ENCODE assay signal across 25 cellular contexts in the genomic region with DNA sequence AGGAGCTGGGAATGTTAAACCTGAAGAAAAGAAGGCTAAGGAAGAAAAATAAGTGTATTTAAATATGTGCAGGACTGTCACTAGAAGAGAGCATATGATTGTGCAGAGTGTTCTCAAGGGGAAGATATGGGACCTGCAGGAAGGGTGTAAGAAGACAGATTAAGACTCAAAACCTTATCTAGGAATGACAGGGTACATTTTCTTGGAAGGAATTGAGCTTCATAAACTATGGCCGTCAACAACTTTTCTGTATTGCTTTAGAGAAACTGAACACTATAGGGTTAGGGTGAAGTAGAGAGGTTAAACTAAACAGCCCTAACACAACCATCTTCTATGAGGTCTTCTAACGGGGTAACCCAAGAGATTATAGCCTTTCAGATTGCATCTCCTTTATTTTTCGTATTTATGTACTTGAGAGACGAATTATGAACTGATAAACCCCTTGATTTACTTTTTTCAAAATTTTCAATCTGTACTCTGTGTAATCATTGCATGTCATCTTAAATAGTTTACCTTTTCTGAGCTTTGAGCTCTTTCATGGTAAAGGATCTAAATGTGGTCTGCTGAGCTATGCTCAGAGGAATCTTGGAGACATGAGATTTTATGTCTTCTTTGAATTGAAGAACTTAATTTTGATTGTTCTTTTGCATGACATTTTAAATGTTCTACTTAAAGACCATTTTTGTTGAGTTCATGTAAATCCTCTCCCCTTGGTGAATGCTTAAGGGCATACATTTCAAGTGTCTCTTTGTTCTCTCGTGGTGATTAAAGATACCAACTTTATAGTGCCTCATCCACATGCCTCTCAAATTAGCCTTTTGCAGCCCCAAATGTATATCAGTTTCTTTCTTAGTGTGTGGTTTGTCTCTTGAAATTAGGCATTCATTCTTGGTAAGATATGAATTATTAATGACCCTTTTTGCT.
"Had no signal": no experiment of that assay in that cellular context is flagged by ENCODE, and none has a peak within 500 bp of the region (broad histone marks: within the 10 kb centered on the region; RNA-seq: fewer than 3 reads in every experiment).

No MANE protein-coding gene starts in this region.

- H3K27me3 ChIP-seq: breast epithelium, Peyer's patch, SJSA1 had no signal

- H3K4me1 ChIP-seq: breast epithelium, Peyer's patch, SJSA1 had no signal

- DNase-seq: activated CD4-positive, alpha-beta T cell treated with anti-CD3 and anti-CD28 coated beads for 4 hours; activated CD8-positive, alpha-beta memory T cell treated with anti-CD3 and anti-CD28 coated beads, Interleukin-2, amount 50 U/mL, for 4 hours; activated CD8-positive, alpha-beta T cell treated with anti-CD3 and anti-CD28 coated beads for 36 hours; activated effector memory CD4-positive, alpha-beta T cell treated with Interleukin-2 at 50 U/mL for 16 hours; activated naive CD4-positive, alpha-beta T cell; activated T-cell treated with anti-CD3 and anti-CD28 coated beads, Interleukin-2, amount 50 U/mL, for 24 hours; aorta; caudate nucleus; Karpas-422; MM.1S; NCI-H1105 treated with DMSO at 0.1 percent for 48 hours; NCI-H1436 treated with DMSO at 0.1 percent for 48 hours; NCI-H187; NCI-H2081 treated with DMSO at 0.1 percent for 48 hours; NCI-H2171 treated with DMSO at 0.1 percent for 48 hours; NCI-H226; NCI-H526; NCI-H774; Peyer's patch; SHP77; T-helper 17 cell; T-helper 9 cell had no signal

- H3K27ac ChIP-seq: breast epithelium, Peyer's patch, SJSA1 had no signal

- H3K9me3 ChIP-seq: breast epithelium, Peyer's patch, SJSA1 had no signal

- H3K4me3 ChIP-seq: breast epithelium, Peyer's patch, SJSA1 had no signal

- ATAC-seq: activated CD4-positive, CD25-positive, alpha-beta regulatory T cell treated with anti-CD3 and anti-CD28 coated beads, Interleukin-2, amount 50 U/mL, for 24 hours; activated CD8-positive, alpha-beta T cell treated with anti-CD3 and anti-CD28 coated beads for 36 hours; T-helper 17 cell had no signal
